Comparison of ENCODE assay signal across 11 cellular contexts in the genomic region with DNA sequence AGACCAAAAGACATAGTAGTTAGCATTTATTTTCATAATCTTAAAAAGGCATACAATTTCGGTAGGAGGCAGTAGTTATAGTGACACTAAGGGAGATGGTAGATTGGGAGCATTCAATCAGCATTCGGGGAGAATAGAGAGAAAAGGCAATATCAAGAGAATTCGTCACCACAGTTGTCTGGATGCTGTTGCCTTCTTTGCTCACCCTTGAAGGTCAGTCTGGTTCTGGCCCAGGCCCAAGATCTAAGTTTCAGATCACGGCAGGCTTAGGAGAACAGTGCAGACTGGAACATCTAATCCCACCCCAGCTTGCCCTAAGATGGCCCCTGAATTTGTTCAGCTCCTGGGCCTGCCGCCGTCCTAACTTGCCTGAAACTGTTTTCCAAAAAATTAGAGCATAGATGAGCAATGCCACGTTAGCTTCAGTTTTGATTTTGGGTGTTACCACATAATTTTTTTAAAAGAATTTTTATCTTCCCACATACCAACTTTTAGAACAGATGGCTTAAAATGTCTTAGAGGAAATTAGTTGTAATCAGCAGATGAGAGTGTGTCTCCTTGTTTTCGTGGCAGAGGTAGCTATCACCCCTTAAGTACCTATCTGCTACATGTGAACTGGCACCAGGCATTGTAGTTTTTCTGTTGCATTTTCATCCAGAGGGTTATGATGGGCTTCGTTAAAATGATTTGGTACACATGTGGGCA. TPM values are rescaled to one million over a fixed set of nuclear protein-coding genes. Genes with fewer than 3 reads are reported as not detected.
DNase-seq lines count a peak whose midpoint lies in the region; ATAC-seq lines count a peak whose summit lies in the region.
"Had no signal": no experiment of that assay in that cellular context is flagged by ENCODE, and none has a peak within 500 bp of the region (broad histone marks: within the 10 kb centered on the region; RNA-seq: fewer than 3 reads in every experiment).

No MANE protein-coding gene starts in this region.

- POLR2A ChIA-PET in activated CD4-positive, alpha-beta T cell treated with anti-CD3 and anti-CD28 coated beads, Interleukin-2, amount 10 ng/mL, durations not matched to agents 7 days and 5 days (lab: Charles Lee): no interaction called here

- H3K27me3 Mint-ChIP-seq in activated CD4-positive, alpha-beta T cell treated with anti-CD3 and anti-CD28 coated beads, Interleukin-2, amount 10 ng/mL, durations not matched to agents 7 days and 5 days: no peaks in the 10 kb centered on the region

- peaks cover 56% of the 10 kb centered on the region for H3K4me1 Mint-ChIP-seq in activated CD4-positive, alpha-beta T cell treated with anti-CD3 and anti-CD28 coated beads, Interleukin-2, amount 10 ng/mL, durations not matched to agents 7 days and 5 days

- H3K36me3 ChIP-seq in effector memory CD4-positive, alpha-beta T cell (ENCODE audit: control insufficient read depth, insufficient read depth, low read length): no peaks in the 10 kb centered on the region
- H3K36me3 ChIP-seq: ascending aorta, SJSA1 had no signal

- CTCF ChIA-PET in activated CD4-positive, alpha-beta T cell treated with anti-CD3 and anti-CD28 coated beads, Interleukin-2, amount 10 ng/mL, durations not matched to agents 7 days and 5 days (lab: Charles Lee): interaction anchor here (0.6 to 0.8 kb wide), 2 partner anchors 14 to 48 kb away, joined by 3 read pairs; no protein-coding TSS in a partner anchor

- H3K4me3 Mint-ChIP-seq in activated CD4-positive, alpha-beta T cell treated with anti-CD3 and anti-CD28 coated beads, Interleukin-2, amount 10 ng/mL, durations not matched to agents 7 days and 5 days: no peak overlapping the region

- no peaks in the 10 kb centered on the region for H3K9me3 Mint-ChIP-seq in activated CD4-positive, alpha-beta T cell treated with anti-CD3 and anti-CD28 coated beads, Interleukin-2, amount 10 ng/mL, durations not matched to agents 7 days and 5 days

- H3K27ac Mint-ChIP-seq in activated CD4-positive, alpha-beta T cell treated with anti-CD3 and anti-CD28 coated beads, Interleukin-2, amount 10 ng/mL, durations not matched to agents 7 days and 5 days: peak overlapping the region; percentile 31

- no peak overlapping the region for H3K4me3 ChIP-seq in effector memory CD4-positive, alpha-beta T cell (ENCODE audit: insufficient read depth, low read depth, low read length, poor library complexity, severe bottlenecking)
- H3K4me3 ChIP-seq: ascending aorta, SJSA1 had no signal

- H3K27me3 ChIP-seq in effector memory CD4-positive, alpha-beta T cell (replicated peaks; ENCODE audit: control insufficient read depth, insufficient read depth, low read length, poor library complexity, severe bottlenecking): no peaks in the 10 kb centered on the region
- H3K27me3 ChIP-seq: ascending aorta, SJSA1 had no signal

- intact Hi-C loops in Right ventricle myocardium inferior (cut with DNase I): loop anchor here (10.0 kb wide), 1 partner anchor 235 kb away; the partner anchor contains the start of gene ASF1A

- H3K27ac ChIP-seq in effector memory CD4-positive, alpha-beta T cell (ENCODE audit: insufficient read depth, low read length, poor library complexity, severe bottlenecking): peak overlapping the region; percentile 26
- H3K27ac ChIP-seq: ascending aorta, SJSA1 had no signal

- H3K4me1 ChIP-seq in effector memory CD4-positive, alpha-beta T cell (ENCODE audit: control insufficient read depth, insufficient read depth, low read length, poor library complexity, severe bottlenecking): peaks cover 33% of the 10 kb centered on the region
- H3K4me1 ChIP-seq: ascending aorta had no signal

- ATAC-seq in stimulated activated naive CD8-positive, alpha-beta T cell treated with anti-CD3 and anti-CD28 coated beads, Interleukin-15, Interleukin-2, amounts not matched to agents 100 U/mL and 50 U/mL, for 24 hours: peak; percentile 40
- no peak for ATAC-seq in HG02973 (IDR thresholded peaks at IDR 0.05; ENCODE audit: unreplicated experiment)
- no peak for ATAC-seq in Right ventricle myocardium inferior

- H3K9me3 ChIP-seq in effector memory CD4-positive, alpha-beta T cell (ENCODE audit: control insufficient read depth, low read length): no peaks in the 10 kb centered on the region
- H3K9me3 ChIP-seq: ascending aorta, SJSA1 had no signal

- peaks cover 43% of the 10 kb centered on the region for H3K36me3 Mint-ChIP-seq in activated CD4-positive, alpha-beta T cell treated with anti-CD3 and anti-CD28 coated beads, Interleukin-2, amount 10 ng/mL, durations not matched to agents 7 days and 5 days (ENCODE audit: low read depth)

- DNase-seq in activated CD4-positive, alpha-beta T cell treated with anti-CD3 and anti-CD28 coated beads, Interleukin-2, amount 10 ng/mL, durations not matched to agents 7 days and 5 days: no peak
- DNase-seq in activated CD4-positive, alpha-beta T cell treated with anti-CD3 and anti-CD28 coated beads for 4 hours: no peak
- DNase-seq in NCI-H82 treated with DMSO at 0.1 percent for 48 hours (lab: John Stamatoyannopoulos, UW; ENCODE audit: unreplicated experiment) (peak; percentile 54), NCI-H2107 treated with DMSO at 0.1 percent for 48 hours (lab: John Stamatoyannopoulos, UW; ENCODE audit: unreplicated experiment) (no peak), Right ventricle myocardium inferior (ENCODE audit: missing footprints) (no peak)
- DNase-seq in effector memory CD4-positive, alpha-beta T cell: no peak
- peak; percentile 15 for DNase-seq in stimulated activated naive CD8-positive, alpha-beta T cell treated with anti-CD3 and anti-CD28 coated beads, Interleukin-15, Interleukin-2, amounts not matched to agents 100 U/mL and 50 U/mL, for 24 hours
- DNase-seq: AML-193 had no signal

RNA-seq across cellular contexts. Expression of gene CEP85L, which starts 8.3 kb away (rescaled TPM):
- total RNA-seq in activated CD4-positive, alpha-beta T cell treated with anti-CD3 and anti-CD28 coated beads, Interleukin-2, amount 10 ng/mL, durations not matched to agents 7 days and 5 days: 10 to 100 TPM; 47.9 to 50.3 TPM
- 16.7 TPM for total RNA-seq in Right ventricle myocardium inferior

Comparison
In these comparisons a context has a peak if more than half of its experiments do, and no peak if none do; other contexts are left out.
1. DNase-seq: peak in NCI-H82 treated with DMSO at 0.1 percent for 48 hours (single experiment) and stimulated activated naive CD8-positive, alpha-beta T cell treated with anti-CD3 and anti-CD28 coated beads, Interleukin-15, Interleukin-2, amounts not matched to agents 100 U/mL and 50 U/mL, for 24 hours (single experiment); none in activated CD4-positive, alpha-beta T cell treated with anti-CD3 and anti-CD28 coated beads, Interleukin-2, amount 10 ng/mL, durations not matched to agents 7 days and 5 days (single experiment), activated CD4-positive, alpha-beta T cell treated with anti-CD3 and anti-CD28 coated beads for 4 hours (0 of 2), effector memory CD4-positive, alpha-beta T cell (0 of 3), NCI-H2107 treated with DMSO at 0.1 percent for 48 hours (single experiment) and Right ventricle myocardium inferior (single experiment).